In genomic region chr12:113854385-113855136, GRCh38 we compare ENCODE assay signal across 25 cellular contexts.
DNase-seq lines count a peak whose midpoint lies in the region; ATAC-seq, FAIRE-seq and TF ChIP-seq lines count a peak whose summit lies in the region.
"Had no signal": no experiment of that assay in that cellular context is flagged by ENCODE, and none has a peak within 500 bp of the region (broad histone marks: within the 10 kb centered on the region; RNA-seq: fewer than 3 reads in every experiment).

No MANE protein-coding gene starts in this region.

- TF ChIP-seq CTCF in HepG2 (CRISPR knock-in tag; IDR thresholded peaks at IDR 0.05) (no peak), right lobe of liver (IDR thresholded peaks at IDR 0.05) (no peak), heart left ventricle (IDR thresholded peaks at IDR 0.05) (no peak), type B pancreatic cell (conservative IDR thresholded peaks at IDR 0.05) (no peak)

- H3K27ac Mint-ChIP-seq in type B pancreatic cell: peak overlapping the region; percentile 41
- H3K27ac Mint-ChIP-seq: activated CD4-positive, alpha-beta T cell treated with anti-CD3 and anti-CD28 coated beads, Interleukin-2, amount 10 ng/mL, durations not matched to agents 24 days and 14 days; activated T-cell treated with anti-CD3 and anti-CD28 coated beads, Interleukin-2, amount 50 U/mL, for 24 hours; HFFc6; memory B cell; stimulated activated naive B cell treated with anti-CD40 and anti-IgM and Interleukin-4, amounts not matched to agents 10 μg/mL and 1 μg/mL and 100 μg/mL, for 72 hours had no signal

- H4K20me1 ChIP-seq in HepG2 (ENCODE audit: insufficient read depth, low read length): no peaks in the 10 kb centered on the region

- H3K27me3 ChIP-seq in HepG2 (ENCODE audit: control insufficient read depth in 1 of 2, insufficient read depth in 2 of 2, low read length in 2 of 2) (no peaks in the 10 kb centered on the region), right lobe of liver (no peaks in the 10 kb centered on the region), heart left ventricle (no peaks in the 10 kb centered on the region)
- H3K27me3 ChIP-seq: BLaER1 treated with 17β-estradiol and CSF1 and Interleukin-3, amounts not matched to agents 10 nM and 100 nM had no signal

- intact Hi-C loops in HepG2 (cut with micrococcal nuclease; ENCODE audit: unreplicated experiment): no loop called here
- intact Hi-C loops in right lobe of liver (cut with DNase I): no loop called here
- intact Hi-C loops in heart left ventricle (cut with DNase I): no loop called here

- no peaks in the 10 kb centered on the region for H3K79me2 ChIP-seq in HepG2 (ENCODE audit: insufficient read depth, low read length)

- H3K9me3 ChIP-seq in HepG2 (ENCODE audit: low read length) (no peaks in the 10 kb centered on the region), right lobe of liver (no peaks in the 10 kb centered on the region), heart left ventricle (no peaks in the 10 kb centered on the region)
- H3K9me3 ChIP-seq: BLaER1 treated with 17β-estradiol and CSF1 and Interleukin-3, amounts not matched to agents 10 nM and 100 nM; prostate gland had no signal

- no peak overlapping the region for H3K4me2 ChIP-seq in HepG2 (ENCODE audit: low read depth, low read length)

- peaks cover 13% of the 10 kb centered on the region for H3K4me1 Mint-ChIP-seq in type B pancreatic cell (ENCODE audit: unreplicated experiment)
- H3K4me1 Mint-ChIP-seq: activated CD4-positive, alpha-beta T cell treated with anti-CD3 and anti-CD28 coated beads, Interleukin-2, amount 10 ng/mL, durations not matched to agents 24 days and 14 days; memory B cell; stimulated activated naive B cell treated with anti-CD40 and anti-IgM and Interleukin-4, amounts not matched to agents 10 μg/mL and 1 μg/mL and 100 μg/mL, for 72 hours had no signal

- H3K36me3 Mint-ChIP-seq in type B pancreatic cell: peaks cover 7% of the 10 kb centered on the region

- no TSS peak for BruUV-seq in HepG2 (replicated peaks; lab: Mats Ljungman, UMichigan)

- TF ChIP-seq EP300 in HepG2 (IDR thresholded peaks at IDR 0.05; ENCODE audit: low read depth in 2 of 2, low read length in 2 of 2) (no peak), HepG2 (CRISPR knock-in tag; IDR thresholded peaks at IDR 0.05; ENCODE audit: borderline replicate concordance) (no peak)

- no peak overlapping the region for H3K9ac ChIP-seq in HepG2 (ENCODE audit: insufficient read depth, low read depth, low read length)
- H3K9ac ChIP-seq: BLaER1 treated with 17β-estradiol and CSF1 and Interleukin-3, amounts not matched to agents 10 nM and 100 nM had no signal

- in situ Hi-C loops in HepG2 (cut with HindIII; ENCODE audit: extremely low pct_ligation_motif_present, low pct_unique_long_range_greater_than_20kb): no loop called here

- no peaks in the 10 kb centered on the region for H3K9me3 Mint-ChIP-seq in type B pancreatic cell
- H3K9me3 Mint-ChIP-seq: activated CD4-positive, alpha-beta T cell treated with anti-CD3 and anti-CD28 coated beads, Interleukin-2, amount 10 ng/mL, durations not matched to agents 24 days and 14 days; activated T-cell treated with anti-CD3 and anti-CD28 coated beads, Interleukin-2, amount 50 U/mL, for 24 hours; HFFc6; memory B cell; stimulated activated naive B cell treated with anti-CD40 and anti-IgM and Interleukin-4, amounts not matched to agents 10 μg/mL and 1 μg/mL and 100 μg/mL, for 72 hours had no signal

- POLR2A ChIA-PET in HepG2 (lab: Yijun Ruan, JAX): no interaction called here

- ATAC-seq in HepG2 (no peak), right lobe of liver (no peak), heart left ventricle (peak; percentile 43 to 79 (median 76))
- ATAC-seq: Panc1; stimulated activated naive B cell treated with anti-CD40 and anti-IgM and Interleukin-4, amounts not matched to agents 10 μg/mL and 1 μg/mL and 100 μg/mL, for 72 hours had no signal

- no peak for TF ChIP-seq RAD21 in HepG2 (CRISPR knock-in tag; IDR thresholded peaks at IDR 0.05)

- CTCF ChIA-PET in HepG2 (lab: Yijun Ruan, JAX; ENCODE audit: low intra/inter-chr PET ratio, low total read pairs): no interaction called here

- no peak for FAIRE-seq in HepG2 (lab: Jason Lieb, UNC)
- FAIRE-seq: colon had no signal

- TF ChIP-seq POLR2A in HepG2 (IDR thresholded peaks at IDR 0.05; ENCODE audit: insufficient read depth in 1 of 2, low read depth in 2 of 2, low read length in 2 of 2): no peak
- TF ChIP-seq POLR2A in right lobe of liver (IDR thresholded peaks at IDR 0.05): no peak
- no peak for TF ChIP-seq POLR2A in heart left ventricle (IDR thresholded peaks at IDR 0.05)

- H3K4me1 ChIP-seq in HepG2 (ENCODE audit: insufficient read depth, low read length) (no peaks in the 10 kb centered on the region), right lobe of liver (no peaks in the 10 kb centered on the region), heart left ventricle (peaks cover 0 to 39% (median 15%) of the 10 kb centered on the region in 12 donors)
- H3K4me1 ChIP-seq: prostate gland had no signal

- DNase-seq in HepG2 (ENCODE audit: low spot score) (no peak), right lobe of liver (no peak), NCI-H2227 treated with DMSO at 0.1 percent for 48 hours (lab: John Stamatoyannopoulos, UW) (peak; percentile 21), heart left ventricle (peak in 3 of 5 donors; percentile 26 to 75 (median 58)), type B pancreatic cell (ENCODE audit: extremely low spot score, unreplicated experiment) (no peak), NCI-H187 treated with DMSO at 0.1 percent for 48 hours (lab: John Stamatoyannopoulos, UW) (no peak), GOT3 (lab: John Stamatoyannopoulos, UW) (no peak)
- DNase-seq in activated CD4-positive, alpha-beta T cell treated with anti-CD3 and anti-CD28 coated beads for 48 hours: no peak
- DNase-seq: activated CD4-positive, alpha-beta T cell treated with anti-CD3 and anti-CD28 coated beads, Interleukin-2, amount 10 ng/mL, durations not matched to agents 24 days and 14 days; activated gamma-delta T cell treated with Interleukin-2 at 50 U/mL for 16 hours; activated T-cell treated with anti-CD3 and anti-CD28 coated beads, Interleukin-2, amount 50 U/mL, for 24 hours; effector CD4-positive, alpha-beta T cell; erythroblast; HFFc6; NCI-H1694; NCI-H446 treated with DMSO at 0.1 percent for 48 hours; stimulated activated CD4-positive, alpha-beta T cell treated with anti-CD3 and anti-CD28 coated beads, Interleukin-15, amount 100 ng/mL, for 24 hours; stimulated activated naive B cell treated with anti-CD40 and anti-IgM and Interleukin-4, amounts not matched to agents 10 μg/mL and 1 μg/mL and 100 μg/mL, for 72 hours; SW 1271; T-helper 9 cell had no signal

- 88% methylated on average over 14 of the region's 17 CpGs for WGBS in HepG2 (ENCODE audit: low lambda C conversion rate)
- 88% methylated on average over 7 of the region's 17 CpGs for WGBS in right lobe of liver (ENCODE audit: insufficient coverage, low coverage, low lambda C conversion rate, missing lambda C conversion rate)
- WGBS in heart left ventricle, 4 donors: 54 to 74% (median 70%) methylated on average over 12 to 17 of the region's 17 CpGs

- no peak overlapping the region for H3K27ac ChIP-seq in HepG2 (ENCODE audit: extremely low read length, insufficient read depth, low read length)
- no peak overlapping the region for H3K27ac ChIP-seq in right lobe of liver
- peak overlapping the region in 1 of 12 donors; percentile 37 for H3K27ac ChIP-seq in heart left ventricle
- H3K27ac ChIP-seq: prostate gland had no signal

- H3K27me3 Mint-ChIP-seq in type B pancreatic cell: no peaks in the 10 kb centered on the region
- H3K27me3 Mint-ChIP-seq: activated CD4-positive, alpha-beta T cell treated with anti-CD3 and anti-CD28 coated beads, Interleukin-2, amount 10 ng/mL, durations not matched to agents 24 days and 14 days; activated T-cell treated with anti-CD3 and anti-CD28 coated beads, Interleukin-2, amount 50 U/mL, for 24 hours; memory B cell; stimulated activated naive B cell treated with anti-CD40 and anti-IgM and Interleukin-4, amounts not matched to agents 10 μg/mL and 1 μg/mL and 100 μg/mL, for 72 hours had no signal

- H3K4me3 ChIP-seq in HepG2 (replicated peaks in 1 of 3; ENCODE audit: insufficient read depth in 1 of 3, low read depth in 2 of 3, low read length in 3 of 3) (no peak overlapping the region), right lobe of liver (no peak overlapping the region), heart left ventricle (no peak overlapping the region)
- H3K4me3 ChIP-seq: BLaER1 treated with 17β-estradiol and CSF1 and Interleukin-3, amounts not matched to agents 10 nM and 100 nM; prostate gland had no signal

- H2AFZ ChIP-seq in HepG2 (ENCODE audit: low read length): no peak overlapping the region

- H3K36me3 ChIP-seq in HepG2 (replicated peaks in 1 of 2; ENCODE audit: control insufficient read depth in 1 of 2, insufficient read depth in 2 of 2, low read length in 2 of 2): peaks cover 33 to 56% of the 10 kb centered on the region in 2 experiments; a peak in 4 of 5 replicates
- no peaks in the 10 kb centered on the region for H3K36me3 ChIP-seq in right lobe of liver
- H3K36me3 ChIP-seq in heart left ventricle: peaks cover 0 to 31% (median 16%) of the 10 kb centered on the region in 9 donors
- H3K36me3 ChIP-seq: prostate gland had no signal

- H3K4me3 Mint-ChIP-seq in type B pancreatic cell: no peak overlapping the region
- H3K4me3 Mint-ChIP-seq: activated CD4-positive, alpha-beta T cell treated with anti-CD3 and anti-CD28 coated beads, Interleukin-2, amount 10 ng/mL, durations not matched to agents 24 days and 14 days; activated T-cell treated with anti-CD3 and anti-CD28 coated beads, Interleukin-2, amount 50 U/mL, for 24 hours; HFFc6; memory B cell; stimulated activated naive B cell treated with anti-CD40 and anti-IgM and Interleukin-4, amounts not matched to agents 10 μg/mL and 1 μg/mL and 100 μg/mL, for 72 hours had no signal

TF ChIP-seq in HepG2, 621 proteins besides CTCF, POLR2A, EP300 and RAD21:
- TF ChIP-seq MAFK (conservative IDR thresholded peaks at IDR 0.05 in 1 of 2, IDR thresholded peaks at IDR 0.05 in 1 of 2; ENCODE audit: low read length in 2 of 2): peak; percentile 52 to 65; a peak in 3 of 4 replicates
- TF ChIP-seq CENPT (CRISPR knock-in tag; IDR thresholded peaks at IDR 0.05; ENCODE audit: low read depth): no peak
- no peak for TF ChIP-seq ZNF547 (CRISPR knock-in tag; IDR thresholded peaks at IDR 0.05)

Comparison
In these comparisons a context has a peak if more than half of its experiments do, and no peak if none do; other contexts are left out.
1. ATAC-seq: peak in heart left ventricle (4 of 4); none in HepG2 (single experiment) and right lobe of liver (0 of 4).
2. DNase-seq: peak in NCI-H2227 treated with DMSO at 0.1 percent for 48 hours (single experiment) and heart left ventricle (3 of 5); none in HepG2 (single experiment), right lobe of liver (0 of 3), type B pancreatic cell (single experiment), activated CD4-positive, alpha-beta T cell treated with anti-CD3 and anti-CD28 coated beads for 48 hours (single experiment), NCI-H187 treated with DMSO at 0.1 percent for 48 hours (single experiment) and GOT3 (single experiment).